ENCODE assay signal across 13 cellular contexts in genomic region chr3:80733522-80734176, GRCh38.
DNase-seq lines count a peak whose midpoint lies in the region; ATAC-seq and TF ChIP-seq lines count a peak whose summit lies in the region.
"Had no signal": no experiment of that assay in that cellular context is flagged by ENCODE, and none has a peak within 500 bp of the region (broad histone marks: within the 10 kb centered on the region; RNA-seq: fewer than 3 reads in every experiment).

No MANE protein-coding gene starts in this region.

- TF ChIP-seq POLR2A in breast epithelium (IDR thresholded peaks at IDR 0.05) (no peak), adrenal gland (IDR thresholded peaks at IDR 0.05) (no peak), transverse colon (IDR thresholded peaks at IDR 0.05) (no peak)

- H3K27me3 ChIP-seq in breast epithelium (no peaks in the 10 kb centered on the region), adrenal gland (no peaks in the 10 kb centered on the region), hepatocyte (no peaks in the 10 kb centered on the region), transverse colon (no peaks in the 10 kb centered on the region)
- no peaks in the 10 kb centered on the region for H3K27me3 ChIP-seq in CD4-positive, alpha-beta memory T cell (ENCODE audit: insufficient read depth, low read length)

- in situ Hi-C loops in transverse colon (cut with MboI; ENCODE audit: low pct_ligation_motif_present in 1 of 4, low pct_unique_long_range_greater_than_20kb in 1 of 4, low sequenced_read_pairs in 3 of 4): no loop called here

- peaks cover 4% of the 10 kb centered on the region for H3K36me3 Mint-ChIP-seq in MCF 10A (ENCODE audit: insufficient read depth, unreplicated experiment)
- no peaks in the 10 kb centered on the region for H3K36me3 Mint-ChIP-seq in CD4-positive, alpha-beta memory T cell
- H3K36me3 Mint-ChIP-seq: activated CD4-positive, alpha-beta memory T cell treated with anti-CD3 and anti-CD28 coated beads for 36 hours had no signal

- CTCF ChIA-PET in MCF 10A (lab: Yijun Ruan, JAX): no interaction called here
- CTCF ChIA-PET in CD4-positive, alpha-beta memory T cell (lab: Charles Lee; ENCODE audit: partially characterized antibody): no interaction called here

- no peaks in the 10 kb centered on the region for H3K4me1 Mint-ChIP-seq in MCF 10A (ENCODE audit: insufficient read depth, unreplicated experiment)
- H3K4me1 Mint-ChIP-seq in CD4-positive, alpha-beta memory T cell: no peaks in the 10 kb centered on the region

- no peaks in the 10 kb centered on the region for H3K9me2 ChIP-seq in hepatocyte (replicated peaks; ENCODE audit: insufficient read depth)

- 12 to 16% (median 15%) methylated on average over 5 of the region's 5 CpGs for WGBS in adrenal gland, 4 donors
- WGBS in hepatocyte (ENCODE audit: low lambda C conversion rate, missing lambda C conversion rate): 22% methylated on average over 5 of the region's 5 CpGs
- 18 to 35% methylated on average over 5 of the region's 5 CpGs for WGBS in transverse colon (ENCODE audit: low coverage in 1 of 2), 2 donors

- H3K4me3 Mint-ChIP-seq in MCF 10A (ENCODE audit: unreplicated experiment): no peak overlapping the region
- no peak overlapping the region for H3K4me3 Mint-ChIP-seq in CD4-positive, alpha-beta memory T cell
- H3K4me3 Mint-ChIP-seq: activated CD4-positive, alpha-beta memory T cell treated with anti-CD3 and anti-CD28 coated beads for 36 hours had no signal

- no peak for TF ChIP-seq CTCF in MCF 10A (IDR thresholded peaks at IDR 0.05; ENCODE audit: unreplicated experiment)
- no peak for TF ChIP-seq CTCF in breast epithelium (IDR thresholded peaks at IDR 0.05)
- TF ChIP-seq CTCF in adrenal gland (IDR thresholded peaks at IDR 0.05): no peak
- no peak for TF ChIP-seq CTCF in hepatocyte (IDR thresholded peaks at IDR 0.05; ENCODE audit: poor library complexity)
- no peak for TF ChIP-seq CTCF in transverse colon (IDR thresholded peaks at IDR 0.05)

- BruUV-seq in MCF 10A (replicated peaks; lab: Mats Ljungman, UMichigan): no TSS peak

- H3K27me3 Mint-ChIP-seq in MCF 10A (ENCODE audit: insufficient read depth, unreplicated experiment): peaks cover 26% of the 10 kb centered on the region
- no peaks in the 10 kb centered on the region for H3K27me3 Mint-ChIP-seq in CD4-positive, alpha-beta memory T cell
- H3K27me3 Mint-ChIP-seq: activated CD4-positive, alpha-beta memory T cell treated with anti-CD3 and anti-CD28 coated beads for 36 hours had no signal

- no peaks in the 10 kb centered on the region for H3K9me3 Mint-ChIP-seq in MCF 10A (ENCODE audit: unreplicated experiment)
- H3K9me3 Mint-ChIP-seq in CD4-positive, alpha-beta memory T cell: peaks cover 0 to 25% (median 8%) of the 10 kb centered on the region in 8 donors

- DNase-seq in MCF 10A (ENCODE audit: unreplicated experiment) (peak; percentile 44), breast epithelium (ENCODE audit: low spot score in 2 of 2) (no peak), adrenal gland (peak in 4 of 7 donors; percentile 17 to 42 (median 36)), hepatocyte (ENCODE audit: low spot score) (peak; percentile 82), transverse colon (peak; percentile 65)
- DNase-seq in CD4-positive, alpha-beta memory T cell: no peak
- DNase-seq: ACHN; activated CD4-positive, alpha-beta memory T cell treated with anti-CD3 and anti-CD28 coated beads for 36 hours; cerebellar nuclear complex had no signal

- TF ChIP-seq EP300 in transverse colon (IDR thresholded peaks at IDR 0.05; ENCODE audit: low read depth): no peak

- no peak for ATAC-seq in GM21367 (IDR thresholded peaks at IDR 0.05; ENCODE audit: unreplicated experiment)
- no peak for ATAC-seq in GM19463 (IDR thresholded peaks at IDR 0.05; ENCODE audit: unreplicated experiment)
- ATAC-seq: Panc1 had no signal

- no peaks in the 10 kb centered on the region for H3K4me1 ChIP-seq in breast epithelium
- no peaks in the 10 kb centered on the region for H3K4me1 ChIP-seq in adrenal gland (replicated peaks in 1 of 2)
- H3K4me1 ChIP-seq in hepatocyte (ENCODE audit: insufficient read depth): peaks cover 10% of the 10 kb centered on the region
- peaks cover 0 to 38% (median 18%) of the 10 kb centered on the region in 4 donors for H3K4me1 ChIP-seq in transverse colon
- no peaks in the 10 kb centered on the region for H3K4me1 ChIP-seq in CD4-positive, alpha-beta memory T cell (ENCODE audit: insufficient read depth, low read length)

- no peaks in the 10 kb centered on the region for H3K79me2 ChIP-seq in hepatocyte

- H4K20me1 ChIP-seq in hepatocyte (ENCODE audit: insufficient read depth, poor library complexity, severe bottlenecking): no peaks in the 10 kb centered on the region

- H3K36me3 ChIP-seq in breast epithelium (no peaks in the 10 kb centered on the region), adrenal gland (replicated peaks in 1 of 2) (no peaks in the 10 kb centered on the region), hepatocyte (replicated peaks; ENCODE audit: insufficient read depth, low read depth) (no peaks in the 10 kb centered on the region), transverse colon (no peaks in the 10 kb centered on the region)
- H3K36me3 ChIP-seq in CD4-positive, alpha-beta memory T cell (ENCODE audit: insufficient read depth, low read length): no peaks in the 10 kb centered on the region
- H3K36me3 ChIP-seq: thoracic aorta had no signal

- POLR2A ChIA-PET in MCF 10A (lab: Yijun Ruan, JAX): interaction anchor here (0.6 kb wide), 1 partner anchor 1264 kb away, joined by 3 read pairs; no protein-coding TSS in a partner anchor
- POLR2A ChIA-PET in CD4-positive, alpha-beta memory T cell (lab: Charles Lee; ENCODE audit: partially characterized antibody): no interaction called here

- no peak overlapping the region for H2AFZ ChIP-seq in hepatocyte

- H3K9me3 ChIP-seq in breast epithelium: no peaks in the 10 kb centered on the region
- H3K9me3 ChIP-seq in adrenal gland (replicated peaks in 1 of 3): no peaks in the 10 kb centered on the region
- H3K9me3 ChIP-seq in hepatocyte (ENCODE audit: low read depth): no peaks in the 10 kb centered on the region
- H3K9me3 ChIP-seq in transverse colon: no peaks in the 10 kb centered on the region
- H3K9me3 ChIP-seq in CD4-positive, alpha-beta memory T cell (ENCODE audit: control insufficient read depth in 1 of 2, low read length in 2 of 2): no peaks in the 10 kb centered on the region
- H3K9me3 ChIP-seq: thoracic aorta had no signal

- H3K4me3 ChIP-seq in breast epithelium (no peak overlapping the region), adrenal gland (no peak overlapping the region), hepatocyte (no peak overlapping the region), transverse colon (no peak overlapping the region)
- H3K4me3 ChIP-seq in CD4-positive, alpha-beta memory T cell (ENCODE audit: low read length in 2 of 2): no peak overlapping the region
- H3K4me3 ChIP-seq: thoracic aorta had no signal

- H3K27ac ChIP-seq in breast epithelium (no peak overlapping the region), adrenal gland (no peak overlapping the region), hepatocyte (peak overlapping the region; percentile 95), transverse colon (peak overlapping the region; percentile 62 to 82 (median 65))
- H3K27ac ChIP-seq in CD4-positive, alpha-beta memory T cell (ENCODE audit: low read depth, low read length): no peak overlapping the region
- H3K27ac ChIP-seq: thoracic aorta had no signal

- peak overlapping the region; percentile 55 for H3K4me2 ChIP-seq in hepatocyte

- intact Hi-C loops in MCF 10A (cut with micrococcal nuclease) (no loop called here), breast epithelium (cut with DNase I; ENCODE audit: low total_unique reads) (no loop called here), adrenal gland (cut with DNase I) (no loop called here), transverse colon (cut with DNase I; ENCODE audit: low total_unique reads) (no loop called here)
- intact Hi-C loops in CD4-positive, alpha-beta memory T cell (cut with micrococcal nuclease): no loop called here

- H3K27ac Mint-ChIP-seq in MCF 10A (ENCODE audit: low read depth, unreplicated experiment): no peak overlapping the region
- H3K27ac Mint-ChIP-seq in CD4-positive, alpha-beta memory T cell: no peak overlapping the region
- H3K27ac Mint-ChIP-seq: activated CD4-positive, alpha-beta memory T cell treated with anti-CD3 and anti-CD28 coated beads for 36 hours had no signal

Comparison
In these comparisons a context has a peak if more than half of its experiments do, and no peak if none do; other contexts are left out.
1. DNase-seq: peak in MCF 10A (single experiment), adrenal gland (4 of 7), hepatocyte (single experiment) and transverse colon (single experiment); none in breast epithelium (0 of 2) and CD4-positive, alpha-beta memory T cell (0 of 5).
2. H3K27ac ChIP-seq: peak in hepatocyte (single experiment) and transverse colon (4 of 4); none in breast epithelium (0 of 2), adrenal gland (0 of 5) and CD4-positive, alpha-beta memory T cell (single experiment).